In genomic region chr16:16020291-16020690, GRCh38 we compare ENCODE assay signal across 13 cellular contexts.
"Had no signal": no experiment of that assay in that cellular context is flagged by ENCODE, and none has a peak within 500 bp of the region (broad histone marks: within the 10 kb centered on the region; RNA-seq: fewer than 3 reads in every experiment).

No MANE protein-coding gene starts in this region.

- H3K27ac ChIP-seq: WERI-Rb-1 had no signal

- H3K4me3 Mint-ChIP-seq: activated CD8-positive, alpha-beta T cell treated with anti-CD3 and anti-CD28 coated beads, Interleukin-2, amount 10 ng/mL, durations not matched to agents 7 days and 5 days; activated T-helper 1 cell treated with anti-CD3 and anti-CD28 coated beads, Interleukin-12 subunit alpha, Interleukin-12 subunit beta, Interleukin-2, Interleukin-4 antibody, amounts not matched to agents 30 ng/mL and 10 ng/mL and 1 ng/mL, durations not matched to agents 14 hours and 24 hours and 36 hours; nephron; stimulated activated naive CD8-positive, alpha-beta T cell treated with anti-CD3 and anti-CD28 coated beads, Interleukin-15, Interleukin-2, amounts not matched to agents 100 ng/mL and 50 ng/mL, for 24 hours had no signal

- ATAC-seq: activated CD8-positive, alpha-beta T cell treated with anti-CD3 and anti-CD28 coated beads, Interleukin-2, amount 10 ng/mL, durations not matched to agents 7 days and 5 days; left ventricle myocardium superior had no signal

- H3K27me3 ChIP-seq: testis had no signal

- DNase-seq: activated CD4-positive, alpha-beta T cell treated with anti-CD3 and anti-CD28 coated beads for 4 hours; activated CD8-positive, alpha-beta memory T cell treated with anti-CD3 and anti-CD28 coated beads, Interleukin-2, amount 50 U/mL, for 48 hours; activated CD8-positive, alpha-beta T cell treated with anti-CD3 and anti-CD28 coated beads, Interleukin-2, amount 10 ng/mL, durations not matched to agents 7 days and 5 days; activated naive CD4-positive, alpha-beta T cell; left ventricle myocardium superior; mesendoderm; stimulated activated CD4-positive, alpha-beta T cell treated with anti-CD3 and anti-CD28 coated beads, Interleukin-2, amount 100 ng/mL, for 48 hours; stimulated activated CD8-positive, alpha-beta memory T cell treated with anti-CD3 and anti-CD28 coated beads, Interleukin-4, amount 100 ng/mL, for 48 hours; WERI-Rb-1 had no signal

- H3K4me3 ChIP-seq: testis had no signal

- H3K9me3 Mint-ChIP-seq: activated T-helper 1 cell treated with anti-CD3 and anti-CD28 coated beads, Interleukin-12 subunit alpha, Interleukin-12 subunit beta, Interleukin-2, Interleukin-4 antibody, amounts not matched to agents 30 ng/mL and 10 ng/mL and 1 ng/mL, durations not matched to agents 14 hours and 24 hours and 36 hours; nephron; stimulated activated naive CD8-positive, alpha-beta T cell treated with anti-CD3 and anti-CD28 coated beads, Interleukin-15, Interleukin-2, amounts not matched to agents 100 ng/mL and 50 ng/mL, for 24 hours had no signal

- H3K27me3 Mint-ChIP-seq: stimulated activated naive CD8-positive, alpha-beta T cell treated with anti-CD3 and anti-CD28 coated beads, Interleukin-15, Interleukin-2, amounts not matched to agents 100 ng/mL and 50 ng/mL, for 24 hours had no signal

- H3K27ac Mint-ChIP-seq: activated T-helper 1 cell treated with anti-CD3 and anti-CD28 coated beads, Interleukin-12 subunit alpha, Interleukin-12 subunit beta, Interleukin-2, Interleukin-4 antibody, amounts not matched to agents 30 ng/mL and 10 ng/mL and 1 ng/mL, durations not matched to agents 14 hours and 24 hours and 36 hours; stimulated activated naive CD8-positive, alpha-beta T cell treated with anti-CD3 and anti-CD28 coated beads, Interleukin-15, Interleukin-2, amounts not matched to agents 100 ng/mL and 50 ng/mL, for 24 hours had no signal

- H3K9me3 ChIP-seq: testis had no signal
